Comparison of ENCODE assay signal across 33 cellular contexts in genomic region chr13:88345171-88345847, GRCh38.
"Had no signal": no experiment of that assay in that cellular context is flagged by ENCODE, and none has a peak within 500 bp of the region (broad histone marks: within the 10 kb centered on the region; RNA-seq: fewer than 3 reads in every experiment).

No MANE protein-coding gene starts in this region.

- H3K4me1 Mint-ChIP-seq: activated CD4-positive, alpha-beta T cell treated with anti-CD3 and anti-CD28 coated beads, Interleukin-2, amount 10 ng/mL, durations not matched to agents 24 days and 14 days; activated T-helper 17 cell treated with anti-CD3 and anti-CD28 coated beads, Interleukin-2, amount 50 U/mL, for 72 hours had no signal

- H3K27ac Mint-ChIP-seq: activated CD4-positive, alpha-beta T cell treated with anti-CD3 and anti-CD28 coated beads, Interleukin-2, amount 10 ng/mL, durations not matched to agents 24 days and 14 days; activated CD8-positive, alpha-beta T cell treated with anti-CD3 and anti-CD28 coated beads for 36 hours; activated naive CD4-positive, alpha-beta T cell treated with anti-CD3 and anti-CD28 coated beads for 36 hours; activated naive CD4-positive, alpha-beta T cell treated with anti-CD3 and anti-CD28 coated beads, Interleukin-2, amount 50 U/mL, for 72 hours; activated T-cell treated with anti-CD3 and anti-CD28 coated beads, Interleukin-2, amount 50 U/mL, for 72 hours; activated T-helper 17 cell treated with anti-CD3 and anti-CD28 coated beads, Interleukin-2, amount 50 U/mL, for 72 hours had no signal

- ATAC-seq: activated CD8-positive, alpha-beta T cell treated with anti-CD3 and anti-CD28 coated beads for 36 hours; activated naive CD4-positive, alpha-beta T cell treated with anti-CD3 and anti-CD28 coated beads, Interleukin-2, amount 50 U/mL, for 72 hours; activated T-cell treated with anti-CD3 and anti-CD28 coated beads, Interleukin-2, amount 50 U/mL, for 72 hours; activated T-helper 17 cell treated with anti-CD3 and anti-CD28 coated beads, Interleukin-2, amount 50 U/mL, for 72 hours; body of pancreas; PC-3 had no signal

- H3K4me3 Mint-ChIP-seq: activated CD4-positive, alpha-beta T cell treated with anti-CD3 and anti-CD28 coated beads, Interleukin-2, amount 10 ng/mL, durations not matched to agents 24 days and 14 days; activated CD8-positive, alpha-beta T cell treated with anti-CD3 and anti-CD28 coated beads for 36 hours; activated naive CD4-positive, alpha-beta T cell treated with anti-CD3 and anti-CD28 coated beads for 36 hours; activated T-cell treated with anti-CD3 and anti-CD28 coated beads, Interleukin-2, amount 50 U/mL, for 72 hours; activated T-helper 17 cell treated with anti-CD3 and anti-CD28 coated beads, Interleukin-2, amount 50 U/mL, for 72 hours had no signal

- DNase-seq: activated CD4-positive, alpha-beta T cell treated with anti-CD3 and anti-CD28 coated beads, Interleukin-2, amount 10 ng/mL, durations not matched to agents 24 days and 14 days; activated CD4-positive, alpha-beta T cell treated with anti-CD3 and anti-CD28 coated beads, Interleukin-2, amount 50 U/mL, for 4 hours; activated CD4-positive, CD25-positive, alpha-beta regulatory T cell; activated CD8-positive, alpha-beta T cell treated with anti-CD3 and anti-CD28 coated beads for 36 hours; activated effector memory CD4-positive, alpha-beta T cell treated with anti-CD3 and anti-CD28 coated beads, Interleukin-2, amount 50 U/mL, for 16 hours; activated naive CD4-positive, alpha-beta T cell treated with anti-CD3 and anti-CD28 coated beads for 36 hours; activated T-cell treated with anti-CD3 and anti-CD28 coated beads, Interleukin-2, amount 50 U/mL, for 1 hour; activated T-cell treated with anti-CD3 and anti-CD28 coated beads, Interleukin-2, amount 50 U/mL, for 72 hours; adrenal gland; body of pancreas; KG1; NCI-H1092 treated with DMSO at 0.1 percent for 48 hours; NCI-H1417; NCI-H146; NCI-H187; NCI-H2029 treated with DMSO at 0.1 percent for 48 hours; NCI-H2107; NCI-H2171; NCI-H510A; NCI-H526; NCI-H748 treated with DMSO at 0.1 percent for 48 hours; NK-92 treated with Interleukin-12 subunit alpha and Interleukin-12 subunit beta, amount 100 ng/mL, for 24 hours; PC-3; Peyer's patch; RPMI8226; SHP77 treated with DMSO at 0.1 percent for 48 hours; SW 1271; T-helper 1 cell; T-helper 2 cell; T-helper 9 cell; WERI-Rb-1 had no signal

- H3K27me3 Mint-ChIP-seq: activated CD4-positive, alpha-beta T cell treated with anti-CD3 and anti-CD28 coated beads, Interleukin-2, amount 10 ng/mL, durations not matched to agents 24 days and 14 days; activated CD8-positive, alpha-beta T cell treated with anti-CD3 and anti-CD28 coated beads for 36 hours; activated T-helper 17 cell treated with anti-CD3 and anti-CD28 coated beads, Interleukin-2, amount 50 U/mL, for 72 hours had no signal
